22 cellular contexts compared by ENCODE assay signal in genomic region chr12:15620726-15621125, GRCh38.
DNase-seq lines count a peak whose midpoint lies in the region; FAIRE-seq and TF ChIP-seq lines count a peak whose summit lies in the region.
"Had no signal": no experiment of that assay in that cellular context is flagged by ENCODE, and none has a peak within 500 bp of the region (broad histone marks: within the 10 kb centered on the region; RNA-seq: fewer than 3 reads in every experiment).

No MANE protein-coding gene starts in this region.

- H3K79me2 ChIP-seq in MM.1S (ENCODE audit: low read length) (no peaks in the 10 kb centered on the region), smooth muscle cell (ENCODE audit: low read depth) (no peaks in the 10 kb centered on the region)

- peak; percentile 4 for FAIRE-seq in GM19239 (lab: Jason Lieb, UNC)
- FAIRE-seq: D721Med, GM18507, K562 had no signal

- no peak overlapping the region for H3K4me3 Mint-ChIP-seq in T-helper 2 cell treated with Interferon-gamma antibody and Interleukin-4, amounts not matched to agents 5 μg/mL and 100 μg/mL, for 36 hours

- H3K36me3 ChIP-seq in MM.1S (replicated peaks; ENCODE audit: insufficient read depth, low read length) (no peaks in the 10 kb centered on the region), smooth muscle cell (ENCODE audit: low read depth) (no peaks in the 10 kb centered on the region)

- no peaks in the 10 kb centered on the region for H3F3A ChIP-seq in MM.1S (ENCODE audit: insufficient read depth, low read length)
- H3F3A ChIP-seq in smooth muscle cell (ENCODE audit: low read depth), result no peaks in the 10 kb centered on the region

- no peaks in the 10 kb centered on the region for H3K4me1 Mint-ChIP-seq in T-helper 2 cell treated with Interferon-gamma antibody and Interleukin-4, amounts not matched to agents 5 μg/mL and 100 μg/mL, for 36 hours (ENCODE audit: low read depth)

- DNase-seq in GM19239 (ENCODE audit: insufficient read length, low spot score) (no peak), MM.1S (peak; percentile 18), dermis blood vessel endothelial cell (peak; percentile 41), smooth muscle cell (lab: John Stamatoyannopoulos, UW; ENCODE audit: unreplicated experiment) (no peak), anterior cingulate cortex (lab: John Stamatoyannopoulos, UW) (no peak), NOMO-1 treated with dmso at 0.1 percent for 144 hours (lab: John Stamatoyannopoulos, UW; ENCODE audit: unreplicated experiment) (no peak)
- no peak for DNase-seq in T-helper 2 cell treated with Interferon-gamma antibody and Interleukin-4, amounts not matched to agents 5 μg/mL and 100 μg/mL, for 36 hours (ENCODE audit: low spot score)
- DNase-seq: ACHN; H7; Kasumi-1; NCI-H146; NCI-H1930; NCI-H2107; NCI-H446; NCI-H524 treated with DMSO at 0.1 percent for 48 hours; NCI-H82; NK-92 treated with Interleukin-12 subunit alpha and Interleukin-12 subunit beta, amount 100 ng/mL, for 24 hours; RPMI8226; SHP77 had no signal

- H3K4me3 ChIP-seq in MM.1S (ENCODE audit: low read length) (no peak overlapping the region), smooth muscle cell (no peak overlapping the region)
- H3K4me3 ChIP-seq: K562 had no signal

- H3K27me3 ChIP-seq in MM.1S (replicated peaks; ENCODE audit: insufficient read depth, low read length) (no peaks in the 10 kb centered on the region), smooth muscle cell (ENCODE audit: low read depth) (no peaks in the 10 kb centered on the region)

- H3K36me3 Mint-ChIP-seq in T-helper 2 cell treated with Interferon-gamma antibody and Interleukin-4, amounts not matched to agents 5 μg/mL and 100 μg/mL, for 36 hours (ENCODE audit: low read depth), result no peaks in the 10 kb centered on the region

- no peaks in the 10 kb centered on the region for H3K9me2 ChIP-seq in MM.1S (replicated peaks; ENCODE audit: insufficient read depth, low read length)

- H3K9me3 Mint-ChIP-seq in T-helper 2 cell treated with Interferon-gamma antibody and Interleukin-4, amounts not matched to agents 5 μg/mL and 100 μg/mL, for 36 hours, result no peaks in the 10 kb centered on the region

- H2AFZ ChIP-seq in MM.1S (ENCODE audit: low read length), result no peak overlapping the region
- no peak overlapping the region for H2AFZ ChIP-seq in smooth muscle cell (ENCODE audit: low read depth)

- H3K9ac ChIP-seq in MM.1S (ENCODE audit: low read length) (no peak overlapping the region), smooth muscle cell (ENCODE audit: low read depth) (no peak overlapping the region)

- H3K27ac ChIP-seq in MM.1S (ENCODE audit: low read length) (no peak overlapping the region), smooth muscle cell (ENCODE audit: low read depth) (no peak overlapping the region)

- TF ChIP-seq CTCF in MM.1S (IDR thresholded peaks at IDR 0.05; ENCODE audit: low read length), result no peak
- TF ChIP-seq CTCF in smooth muscle cell (IDR thresholded peaks at IDR 0.05; ENCODE audit: borderline replicate concordance, insufficient read depth, poor library complexity, severe bottlenecking), result no peak

- H3K4me1 ChIP-seq in MM.1S (ENCODE audit: low read length) (no peaks in the 10 kb centered on the region), smooth muscle cell (ENCODE audit: low read depth) (no peaks in the 10 kb centered on the region)

- H3K9me3 ChIP-seq in MM.1S (replicated peaks; ENCODE audit: insufficient read depth, low read length) (no peaks in the 10 kb centered on the region), smooth muscle cell (replicated peaks; ENCODE audit: low read depth) (no peaks in the 10 kb centered on the region)

- WGBS in smooth muscle cell (ENCODE audit: low lambda C conversion rate), result 92% methylated on average over 1 of the region's 1 CpG

- no peak overlapping the region for H3K27ac Mint-ChIP-seq in T-helper 2 cell treated with Interferon-gamma antibody and Interleukin-4, amounts not matched to agents 5 μg/mL and 100 μg/mL, for 36 hours

- no peaks in the 10 kb centered on the region for H3K27me3 Mint-ChIP-seq in T-helper 2 cell treated with Interferon-gamma antibody and Interleukin-4, amounts not matched to agents 5 μg/mL and 100 μg/mL, for 36 hours (ENCODE audit: low read depth)

- no peaks in the 10 kb centered on the region for H4K20me1 ChIP-seq in MM.1S (ENCODE audit: insufficient read depth, low read length)
- H4K20me1 ChIP-seq in smooth muscle cell (ENCODE audit: low read depth), result no peaks in the 10 kb centered on the region

- no peak overlapping the region for H3K4me2 ChIP-seq in MM.1S (ENCODE audit: low read depth, low read length)
- peak overlapping the region; percentile 37 for H3K4me2 ChIP-seq in smooth muscle cell

Comparison
In these comparisons a context has a peak if more than half of its experiments do, and no peak if none do; other contexts are left out.
1. DNase-seq: peak in MM.1S (single experiment) and dermis blood vessel endothelial cell (single experiment); none in GM19239 (single experiment), smooth muscle cell (single experiment), anterior cingulate cortex (0 of 58), NOMO-1 treated with dmso at 0.1 percent for 144 hours (single experiment) and T-helper 2 cell treated with Interferon-gamma antibody and Interleukin-4, amounts not matched to agents 5 μg/mL and 100 μg/mL, for 36 hours (single experiment).